ENCODE assay signal across 12 cellular contexts in the genomic region with DNA sequence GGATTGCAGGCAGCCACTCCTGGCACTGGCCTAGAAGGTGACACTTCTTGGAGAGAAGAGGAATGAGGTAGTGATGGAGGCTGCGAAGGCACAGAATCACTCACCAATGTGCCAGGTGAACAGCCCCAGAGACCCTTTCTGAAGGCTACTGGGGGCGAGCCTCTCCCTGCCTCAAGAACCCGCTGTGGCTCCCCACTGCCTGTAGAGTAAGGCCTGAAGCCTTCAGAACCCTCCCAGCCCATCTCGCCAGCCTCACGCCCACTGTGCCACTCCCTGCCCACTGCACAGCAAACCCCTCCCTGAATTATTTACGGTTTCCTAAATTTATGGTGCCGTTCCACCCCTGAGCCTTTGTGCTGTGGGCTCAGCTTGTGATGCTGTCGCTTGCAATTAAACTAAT. TPM values are rescaled to one million over a fixed set of nuclear protein-coding genes. Genes with fewer than 3 reads are reported as not detected.
"Had no signal": no experiment of that assay in that cellular context is flagged by ENCODE, and none has a peak within 500 bp of the region (broad histone marks: within the 10 kb centered on the region; RNA-seq: fewer than 3 reads in every experiment).

No MANE protein-coding gene starts in this region.

- H3K27me3 ChIP-seq: sigmoid colon, SJSA1, stomach had no signal

- H3K9me3 ChIP-seq: sigmoid colon, SJSA1, stomach, thoracic aorta had no signal

- H3K4me3 Mint-ChIP-seq: activated CD4-positive, alpha-beta T cell treated with anti-CD3 and anti-CD28 coated beads, Interleukin-2, amount 10 ng/mL, durations not matched to agents 7 days and 5 days; memory B cell; naive thymus-derived CD8-positive, alpha-beta T cell had no signal

- ATAC-seq: esophagus mucosa; left ventricle myocardium superior; naive thymus-derived CD8-positive, alpha-beta T cell had no signal

- H3K27ac ChIP-seq: sigmoid colon, SJSA1, stomach, thoracic aorta had no signal

- H3K4me1 ChIP-seq: sigmoid colon, SJSA1, stomach had no signal

- H3K36me3 Mint-ChIP-seq: memory B cell; naive thymus-derived CD8-positive, alpha-beta T cell had no signal

- DNase-seq: activated CD4-positive, alpha-beta T cell treated with anti-CD3 and anti-CD28 coated beads, Interleukin-2, amount 10 ng/mL, durations not matched to agents 7 days and 5 days; activated naive CD4-positive, alpha-beta T cell treated with Interleukin-2 at 50 U/mL for 16 hours; activated T-cell treated with anti-CD3 and anti-CD28 coated beads, Interleukin-2, amount 50 U/mL, for 48 hours; left ventricle myocardium superior; naive thymus-derived CD8-positive, alpha-beta T cell; stimulated activated CD4-positive, alpha-beta T cell treated with anti-CD3 and anti-CD28 coated beads, Interleukin-1b, Interleukin-23, amount 100 ng/mL, for 48 hours; stomach had no signal

- H3K4me3 ChIP-seq: sigmoid colon, SJSA1, stomach, thoracic aorta had no signal

- H3K27ac Mint-ChIP-seq: activated CD4-positive, alpha-beta T cell treated with anti-CD3 and anti-CD28 coated beads, Interleukin-2, amount 10 ng/mL, durations not matched to agents 7 days and 5 days; memory B cell had no signal

- H3K9me3 Mint-ChIP-seq: activated CD4-positive, alpha-beta T cell treated with anti-CD3 and anti-CD28 coated beads, Interleukin-2, amount 10 ng/mL, durations not matched to agents 7 days and 5 days; memory B cell; naive thymus-derived CD8-positive, alpha-beta T cell had no signal

- H3K36me3 ChIP-seq: sigmoid colon, SJSA1, stomach, thoracic aorta had no signal

RNA-seq across cellular contexts. Expression of gene SORCS2, which starts 24.2 kb away (rescaled TPM):
- total RNA-seq: activated CD4-positive, alpha-beta T cell treated with anti-CD3 and anti-CD28 coated beads, Interleukin-2, amount 10 ng/mL, durations not matched to agents 7 days and 5 days; naive thymus-derived CD8-positive, alpha-beta T cell had no signal
- polyA plus RNA-seq: naive thymus-derived CD8-positive, alpha-beta T cell had no signal
